ENCODE assay signal across 8 cellular contexts in the genomic region with DNA sequence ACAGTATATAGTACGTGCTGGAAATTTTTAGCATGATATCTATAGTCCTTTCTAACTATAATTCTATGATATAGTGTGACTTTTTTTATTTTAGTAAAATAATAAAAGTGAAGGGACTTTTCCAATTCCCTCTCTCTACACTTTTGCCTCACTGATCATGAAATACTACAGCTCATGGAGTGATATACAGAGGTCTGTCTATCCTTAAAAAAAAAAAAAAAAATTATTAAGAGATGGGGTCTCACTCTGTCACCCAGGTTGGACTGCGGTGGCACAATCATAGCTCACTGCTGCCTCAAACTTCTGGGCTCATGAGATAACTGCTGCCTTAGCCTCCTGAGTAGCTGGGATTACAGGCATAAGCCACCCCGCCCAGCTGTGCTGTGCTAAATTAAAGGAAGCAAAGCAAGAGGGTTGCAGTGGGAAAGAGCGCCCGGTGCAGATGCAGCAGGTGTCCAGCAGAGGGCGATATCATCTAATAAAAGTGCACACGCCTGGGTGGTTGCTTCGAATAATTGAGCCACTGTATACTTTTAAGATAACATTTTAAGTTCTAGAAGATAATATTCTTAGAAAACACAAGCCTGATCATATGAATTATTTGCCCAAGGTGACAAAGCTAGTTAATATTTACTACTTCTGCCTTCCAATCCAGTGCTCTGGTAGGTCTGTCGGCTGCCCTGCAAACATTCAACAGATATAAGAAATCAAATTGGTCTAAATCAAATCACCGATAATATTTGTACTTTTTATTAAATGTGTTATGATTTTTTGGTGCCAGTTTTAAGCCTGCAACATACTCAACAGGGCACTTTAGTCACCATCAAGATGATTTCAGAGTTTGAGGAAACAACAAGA.
DNase-seq lines count a peak whose midpoint lies in the region; ATAC-seq lines count a peak whose summit lies in the region.

No MANE protein-coding gene starts in this region.

- intact Hi-C loops in Right ventricle myocardium superior (cut with DNase I), result loop anchor here (2.0 kb wide), 1 partner anchor 128 kb away; no protein-coding TSS in a partner anchor

- DNase-seq in Daoy (ENCODE audit: low read depth) (peak; percentile 70), LHCN-M2 (ENCODE audit: low read depth) (peak; percentile 80), SK-MEL-5 (ENCODE audit: low read depth, low spot score) (peak; percentile 69), Right ventricle myocardium superior (peak; percentile 79), pulmonary artery endothelial cell (ENCODE audit: low read depth, low spot score) (peak; percentile 13), NCI-H1436 (lab: John Stamatoyannopoulos, UW) (no peak)
- DNase-seq in activated naive CD4-positive, alpha-beta T cell treated with anti-CD3 and anti-CD28 coated beads, Interleukin-2, amount 50 U/mL, for 16 hours, result peak; percentile 30

- ATAC-seq in GM21723 (IDR thresholded peaks at IDR 0.05; ENCODE audit: unreplicated experiment) (peak; percentile 95), Right ventricle myocardium superior (ENCODE audit: poor library complexity) (peak; percentile 92)

- in situ Hi-C loops in SK-MEL-5 (cut with HindIII; ENCODE audit: low pct_unique_long_range_greater_than_20kb, low sequenced_read_pairs), result no loop called here
